ENCODE assay signal across 8 cellular contexts in the genomic region with DNA sequence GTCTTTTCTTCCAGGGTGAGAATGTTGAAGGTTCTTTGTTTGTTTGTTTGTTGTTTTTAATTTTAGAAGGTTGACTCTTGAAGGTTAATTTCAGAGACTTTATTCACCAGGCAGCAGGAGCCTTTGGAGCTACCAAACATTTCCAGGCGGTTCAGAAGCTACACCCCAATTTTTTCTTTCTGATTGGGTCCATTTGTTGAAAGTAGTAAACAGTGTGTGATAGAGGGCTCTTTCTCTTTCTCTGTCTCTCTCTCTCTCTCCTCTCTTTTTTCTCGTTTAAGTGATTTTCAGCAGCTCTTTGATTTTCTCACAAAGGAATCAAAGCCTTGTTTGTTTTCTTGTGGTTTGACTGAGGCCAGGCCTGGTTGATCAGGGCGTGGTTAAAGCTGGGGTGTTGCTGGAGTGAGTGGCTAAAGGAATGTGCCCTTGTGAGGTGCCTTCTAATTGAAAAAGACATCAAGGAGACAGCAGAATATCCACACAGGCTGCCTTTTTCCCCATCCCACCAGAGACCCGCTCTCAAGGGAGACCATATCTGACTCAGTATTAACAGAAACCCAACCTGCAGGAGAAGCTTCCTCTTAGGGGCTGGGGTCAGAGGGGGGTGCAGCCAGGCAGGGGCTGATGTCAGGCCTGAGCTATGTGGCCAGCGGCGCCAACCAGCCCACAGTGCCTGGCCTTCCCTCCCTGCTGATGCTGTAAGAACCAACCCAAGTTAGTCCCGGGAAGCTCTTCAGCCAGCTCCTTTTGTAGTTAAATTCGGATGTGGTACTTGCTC. TPM values are rescaled to one million over a fixed set of nuclear protein-coding genes. Genes with fewer than 3 reads are reported as not detected.
DNase-seq lines count a peak whose midpoint lies in the region; ATAC-seq and TF ChIP-seq lines count a peak whose summit lies in the region.

No MANE protein-coding gene starts in this region.

- no peak overlapping the region for H3K27ac Mint-ChIP-seq in activated T-helper 2 cell treated with anti-CD3 and anti-CD28 coated beads, Interferon-gamma antibody, Interleukin-2, Interleukin-4, amounts not matched to agents 10 μg/mL and 5 μg/mL and 100 μg/mL, durations not matched to agents 14 hours and 24 hours and 36 hours

- H3K4me1 Mint-ChIP-seq in activated T-helper 2 cell treated with anti-CD3 and anti-CD28 coated beads, Interferon-gamma antibody, Interleukin-2, Interleukin-4, amounts not matched to agents 10 μg/mL and 5 μg/mL and 100 μg/mL, durations not matched to agents 14 hours and 24 hours and 36 hours (ENCODE audit: low read depth) = no peaks in the 10 kb centered on the region

- no peaks in the 10 kb centered on the region for H3K9me3 Mint-ChIP-seq in activated T-helper 2 cell treated with anti-CD3 and anti-CD28 coated beads, Interferon-gamma antibody, Interleukin-2, Interleukin-4, amounts not matched to agents 10 μg/mL and 5 μg/mL and 100 μg/mL, durations not matched to agents 14 hours and 24 hours and 36 hours

- peaks cover 12% of the 10 kb centered on the region for H3K4me1 ChIP-seq in endocrine pancreas (ENCODE audit: control insufficient read depth, insufficient read depth, low read length)
- H3K4me1 ChIP-seq in mucosa of stomach (ENCODE audit: control insufficient read depth, insufficient read depth, low read length) = peaks cover 69% of the 10 kb centered on the region

- ATAC-seq in GM21447 (IDR thresholded peaks at IDR 0.05; ENCODE audit: unreplicated experiment) = no peak

- POLR2A ChIA-PET in AG04450 (lab: Yijun Ruan, JAX) = interaction anchor here (0.8 to 5.1 kb wide), 12 partner anchors 12 to 193 kb away, joined by 3 to 88 read pairs (median 7); a partner anchor contains a TSS

- H3K27ac ChIP-seq in AG04450 (ENCODE audit: low read depth, low read length) = peak overlapping the region; percentile 100

- H3K9me3 ChIP-seq in AG04450 (ENCODE audit: control insufficient read depth, insufficient read depth, low read length) (no peaks in the 10 kb centered on the region; the same call in 1 of the 2 replicates), endocrine pancreas (ENCODE audit: control insufficient read depth, low read length) (no peaks in the 10 kb centered on the region), mucosa of stomach (ENCODE audit: control insufficient read depth, low read length) (no peaks in the 10 kb centered on the region)

- H3K27me3 Mint-ChIP-seq in activated T-helper 2 cell treated with anti-CD3 and anti-CD28 coated beads, Interferon-gamma antibody, Interleukin-2, Interleukin-4, amounts not matched to agents 10 μg/mL and 5 μg/mL and 100 μg/mL, durations not matched to agents 14 hours and 24 hours and 36 hours (ENCODE audit: low read depth) = no peaks in the 10 kb centered on the region

- no peaks in the 10 kb centered on the region for H3K36me3 ChIP-seq in endocrine pancreas (ENCODE audit: control insufficient read depth, insufficient read depth, low read length)
- no peaks in the 10 kb centered on the region for H3K36me3 ChIP-seq in mucosa of stomach (ENCODE audit: control insufficient read depth, insufficient read depth, low read length)

- no peaks in the 10 kb centered on the region for H3K36me3 Mint-ChIP-seq in activated T-helper 2 cell treated with anti-CD3 and anti-CD28 coated beads, Interferon-gamma antibody, Interleukin-2, Interleukin-4, amounts not matched to agents 10 μg/mL and 5 μg/mL and 100 μg/mL, durations not matched to agents 14 hours and 24 hours and 36 hours (ENCODE audit: low read depth)

- intact Hi-C loops in activated T-helper 2 cell treated with anti-CD3 and anti-CD28 coated beads, Interferon-gamma antibody, Interleukin-2, Interleukin-4, amounts not matched to agents 10 μg/mL and 5 μg/mL and 100 μg/mL, durations not matched to agents 14 hours and 24 hours and 36 hours (cut with micrococcal nuclease) = no loop called here

- no peak for TF ChIP-seq CTCF in AG04450 (IDR thresholded peaks at IDR 0.05; ENCODE audit: low read depth, low read length)

- H3K4me3 ChIP-seq in AG04450 (ENCODE audit: low read depth, low read length) (peak overlapping the region; percentile 99), endocrine pancreas (ENCODE audit: control insufficient read depth, insufficient read depth, low read length) (peak overlapping the region; percentile 89), mucosa of stomach (ENCODE audit: low read length) (peak overlapping the region; percentile 75)

- H3K27me3 ChIP-seq in AG04450 (ENCODE audit: control insufficient read depth, insufficient read depth, low read length) = no peaks in the 10 kb centered on the region
- H3K27me3 ChIP-seq in endocrine pancreas (ENCODE audit: control insufficient read depth, insufficient read depth, low read length) = no peaks in the 10 kb centered on the region
- H3K27me3 ChIP-seq in mucosa of stomach (ENCODE audit: control insufficient read depth, insufficient read depth, low read length) = no peaks in the 10 kb centered on the region

- CTCF ChIA-PET in AG04450 (lab: Charles Lee) = interaction anchor here (0.6 to 3.0 kb wide), 7 partner anchors 10 to 191 kb away, joined by 3 to 15 read pairs (median 10); a partner anchor contains a TSS

- no peak overlapping the region for H3K4me3 Mint-ChIP-seq in activated T-helper 2 cell treated with anti-CD3 and anti-CD28 coated beads, Interferon-gamma antibody, Interleukin-2, Interleukin-4, amounts not matched to agents 10 μg/mL and 5 μg/mL and 100 μg/mL, durations not matched to agents 14 hours and 24 hours and 36 hours (ENCODE audit: low read depth)

- no peak for DNase-seq in AG04450 (ENCODE audit: low read depth, low spot score)
- DNase-seq in NCI-H226 = peak; percentile 88
- no peak for DNase-seq in activated T-helper 2 cell treated with anti-CD3 and anti-CD28 coated beads, Interferon-gamma antibody, Interleukin-2, Interleukin-4, amounts not matched to agents 10 μg/mL and 5 μg/mL and 100 μg/mL, durations not matched to agents 14 hours and 24 hours and 36 hours (ENCODE audit: low spot score)
- DNase-seq in activated CD4-positive, alpha-beta T cell treated with anti-CD3 and anti-CD28 coated beads, Interleukin-2, amount 50 U/mL, for 48 hours = no peak
- DNase-seq in NCI-H524 (lab: John Stamatoyannopoulos, UW) = no peak

- H3K9ac ChIP-seq in endocrine pancreas (ENCODE audit: control insufficient read depth, insufficient read depth, low read length) = peak overlapping the region; percentile 45
- H3K9ac ChIP-seq in mucosa of stomach (ENCODE audit: low read length) = peak overlapping the region; percentile 80

RNA-seq across cellular contexts. Expression of a gene that starts 40.4 kb away (rescaled TPM):
- polyA plus RNA-seq in AG04450 (2011; rRNA removed) = 59.6 and 85.1 TPM in 2 replicates
- polyA minus RNA-seq in AG04450 (2011; rRNA and poly(A)+ RNA removed) = 15.6 and 23.1 TPM in 2 replicates
- 72.9 and 76.0 TPM in 2 replicates for total RNA-seq in activated T-helper 2 cell treated with anti-CD3 and anti-CD28 coated beads, Interferon-gamma antibody, Interleukin-2, Interleukin-4, amounts not matched to agents 10 μg/mL and 5 μg/mL and 100 μg/mL, durations not matched to agents 14 hours and 24 hours and 36 hours
